ENCODE assay signal across 9 cellular contexts in genomic region chr22:30267382-30268302, GRCh38. TPM values are rescaled to one million over a fixed set of nuclear protein-coding genes. Genes with fewer than 3 reads are reported as not detected.
DNase-seq lines count a peak whose midpoint lies in the region; ATAC-seq and TF ChIP-seq lines count a peak whose summit lies in the region.
"Had no signal": no experiment of that assay in that cellular context is flagged by ENCODE, and none has a peak within 500 bp of the region (broad histone marks: within the 10 kb centered on the region; RNA-seq: fewer than 3 reads in every experiment).

No MANE protein-coding gene starts in this region.

- CTCF ChIA-PET in activated CD4-positive, alpha-beta memory T cell treated with anti-CD3 and anti-CD28 coated beads for 36 hours (lab: Charles Lee), result interaction anchor here (0.5 to 4.2 kb wide), 8 partner anchors 15 to 162 kb away, joined by 3 to 37 read pairs (median 4); partner anchors contain the start of genes CASTOR1 and RNF215

- no peaks in the 10 kb centered on the region for H3K36me3 ChIP-seq in transverse colon
- no peaks in the 10 kb centered on the region for H3K36me3 ChIP-seq in testis (ENCODE audit: low read depth, missing control alignments)

- H3K4me3 Mint-ChIP-seq in activated CD4-positive, alpha-beta memory T cell treated with anti-CD3 and anti-CD28 coated beads for 36 hours, result peak overlapping the region; percentile 86
- H3K4me3 Mint-ChIP-seq in immature natural killer cell, result peak overlapping the region; percentile 92 to 95 (median 93)

- intact Hi-C loops in activated CD4-positive, alpha-beta memory T cell treated with anti-CD3 and anti-CD28 coated beads for 36 hours (cut with micrococcal nuclease), result loop anchor here (1.0 to 10.0 kb wide), 2 partner anchors 80 to 503 kb away; partner anchors contain the start of genes UQCR10 and ZMAT5
- intact Hi-C loops in transverse colon (cut with DNase I; ENCODE audit: low total_unique reads), result loop anchor here (10.0 kb wide), 1 partner anchor 87 kb away; the partner anchor contains the start of genes CCDC157 and SF3A1
- intact Hi-C loops in testis (cut with DNase I; ENCODE audit: low total_unique reads), result loop anchor here (10.0 kb wide), 1 partner anchor 563 kb away; no protein-coding TSS in a partner anchor

- POLR2A ChIA-PET in activated CD4-positive, alpha-beta memory T cell treated with anti-CD3 and anti-CD28 coated beads for 36 hours (lab: Charles Lee), result interaction anchor here (0.7 to 2.2 kb wide), 6 partner anchors 8 to 89 kb away, joined by 3 to 7 read pairs (median 5); partner anchors contain the start of genes CCDC157 and SF3A1

- peaks cover 0 to 12% (median 0%) of the 10 kb centered on the region in 4 donors for H3K4me1 ChIP-seq in transverse colon
- H3K4me1 ChIP-seq in testis, result peaks cover 4% of the 10 kb centered on the region

- H3K27me3 Mint-ChIP-seq in activated CD4-positive, alpha-beta memory T cell treated with anti-CD3 and anti-CD28 coated beads for 36 hours, result no peaks in the 10 kb centered on the region
- peaks cover 9 to 14% (median 12%) of the 10 kb centered on the region in 3 donors for H3K27me3 Mint-ChIP-seq in immature natural killer cell (ENCODE audit: low read depth in 3 of 3)

- in situ Hi-C loops in transverse colon (cut with MboI; ENCODE audit: low pct_ligation_motif_present in 1 of 4, low pct_unique_long_range_greater_than_20kb in 1 of 4, low sequenced_read_pairs in 3 of 4), result loop anchor here in 3 of 4 donors (10.0 kb wide), 3 partner anchors 117 to 163 kb away; partner anchors contain the start of genes RNF215 (in 1 of the 3) and SEC14L2 (in 1 of the 3)

- no peak for TF ChIP-seq EP300 in transverse colon (IDR thresholded peaks at IDR 0.05; ENCODE audit: low read depth)

- WGBS in transverse colon (ENCODE audit: low coverage in 1 of 2), 2 donors, result 40 to 72% methylated on average over 1 to 14 of the region's 14 CpGs
- WGBS in testis, 2 donors, result 86 to 87% methylated on average over 10 to 14 of the region's 14 CpGs

- H3K27me3 ChIP-seq in transverse colon (no peaks in the 10 kb centered on the region), testis (no peaks in the 10 kb centered on the region)

- TF ChIP-seq POLR2A in transverse colon (IDR thresholded peaks at IDR 0.05) (no peak), testis (IDR thresholded peaks at IDR 0.05) (no peak)

- peaks cover 36% of the 10 kb centered on the region for H3K4me1 Mint-ChIP-seq in activated CD4-positive, alpha-beta memory T cell treated with anti-CD3 and anti-CD28 coated beads for 36 hours (ENCODE audit: low read depth)
- H3K4me1 Mint-ChIP-seq in immature natural killer cell, result peaks cover 47 to 52% of the 10 kb centered on the region in 2 donors

- H3K36me3 Mint-ChIP-seq in activated CD4-positive, alpha-beta memory T cell treated with anti-CD3 and anti-CD28 coated beads for 36 hours, result peaks cover 52% of the 10 kb centered on the region
- peaks cover 0 to 3% (median 3%) of the 10 kb centered on the region in 3 donors for H3K36me3 Mint-ChIP-seq in immature natural killer cell

- H3K27ac ChIP-seq in transverse colon, result peak overlapping the region; percentile 61 to 68 (median 66)
- no peak overlapping the region for H3K27ac ChIP-seq in testis

- no peak for TF ChIP-seq CTCF in transverse colon (IDR thresholded peaks at IDR 0.05)
- TF ChIP-seq CTCF in testis (IDR thresholded peaks at IDR 0.05), result no peak

- peak overlapping the region; percentile 97 for H3K27ac Mint-ChIP-seq in activated CD4-positive, alpha-beta memory T cell treated with anti-CD3 and anti-CD28 coated beads for 36 hours
- peak overlapping the region; percentile 96 to 100 (median 99) for H3K27ac Mint-ChIP-seq in immature natural killer cell

- H3K4me3 ChIP-seq in transverse colon (peak overlapping the region in 1 of 4 donors; percentile 38), testis (no peak overlapping the region)

- H3K9me3 ChIP-seq in transverse colon (no peaks in the 10 kb centered on the region), testis (no peaks in the 10 kb centered on the region)

- ATAC-seq in GM21360 (IDR thresholded peaks at IDR 0.05; ENCODE audit: unreplicated experiment), result no peak
- ATAC-seq in GM19328 (IDR thresholded peaks at IDR 0.05; ENCODE audit: unreplicated experiment), result no peak

- no peaks in the 10 kb centered on the region for H3K9me3 Mint-ChIP-seq in activated CD4-positive, alpha-beta memory T cell treated with anti-CD3 and anti-CD28 coated beads for 36 hours
- no peaks in the 10 kb centered on the region for H3K9me3 Mint-ChIP-seq in immature natural killer cell

- DNase-seq in activated gamma-delta T cell treated with Interleukin-2 at 50 U/mL for 16 hours (peak; percentile 32), activated gamma-delta T cell (lab: John Stamatoyannopoulos, UW) (no peak), immature natural killer cell (peak; percentile 54 to 63 (median 56)), transverse colon (no peak), testis (no peak)
- DNase-seq in activated CD4-positive, alpha-beta memory T cell treated with anti-CD3 and anti-CD28 coated beads for 36 hours, result peak; percentile 77
- DNase-seq: NCI-H446 treated with DMSO at 0.1 percent for 48 hours had no signal

RNA-seq across cellular contexts. Expression of gene OSM, which starts 1.0 kb away (rescaled TPM):
- total RNA-seq in activated CD4-positive, alpha-beta memory T cell treated with anti-CD3 and anti-CD28 coated beads for 36 hours, result 10 to 100 TPM; 39.6 to 41.2 TPM
- polyA plus RNA-seq in immature natural killer cell (10 to 100 TPM in 2 of 3 donors, 1 to 10 TPM in 1; 7.5 to 22.3 (median 16.6) TPM), testis (ENCODE audit: insufficient read depth, low read depth, low replicate concordance) (0.69 TPM)
- total RNA-seq in transverse colon (not detected), testis (1 to 10 TPM in 1 of 2 donors, not detected in 1; 1.6 TPM)

RNA-seq across cellular contexts. Expression of gene LIF, which starts 21.1 kb away (rescaled TPM):
- total RNA-seq in activated CD4-positive, alpha-beta memory T cell treated with anti-CD3 and anti-CD28 coated beads for 36 hours, result 100 to 1,000 TPM; 176 to 189 TPM
- polyA plus RNA-seq in immature natural killer cell (1 to 10 TPM in 1 of 3 donors, under 1 TPM in 1, not detected in 1; 0.29 to 1.0 TPM), testis (ENCODE audit: insufficient read depth, low read depth, low replicate concordance) (1.4 TPM)
- total RNA-seq in transverse colon (1 to 10 TPM; 4.0 to 5.2 (median 4.4) TPM), testis (1 to 10 TPM in 1 of 2 donors, under 1 TPM in 1; 0.08 to 1.4 TPM)

RNA-seq across cellular contexts. Expression of gene CASTOR1, which starts 21.7 kb away (rescaled TPM):
- 1 to 10 TPM; 3.6 to 4.0 TPM for total RNA-seq in activated CD4-positive, alpha-beta memory T cell treated with anti-CD3 and anti-CD28 coated beads for 36 hours
- polyA plus RNA-seq in immature natural killer cell (10 to 100 TPM in 2 of 3 donors, 1 to 10 TPM in 1; 9.3 to 16.9 (median 11.8) TPM), testis (ENCODE audit: insufficient read depth, low read depth, low replicate concordance) (32.8 TPM)
- total RNA-seq in transverse colon (1 to 10 TPM in 2 of 4 donors, not detected in 2; 5.6 to 6.8 TPM), testis (10 to 100 TPM; 36.7 to 71.4 TPM)

RNA-seq across cellular contexts. Expression of gene TBC1D10A, which starts 59.1 kb away (rescaled TPM):
- 10 to 100 TPM; 28.9 to 29.0 TPM for total RNA-seq in activated CD4-positive, alpha-beta memory T cell treated with anti-CD3 and anti-CD28 coated beads for 36 hours
- 10 to 100 TPM; 46.2 to 59.9 (median 49.2) TPM for polyA plus RNA-seq in immature natural killer cell
- total RNA-seq in transverse colon, result 10 to 100 TPM; 27.9 to 72.2 (median 45.7) TPM
- total RNA-seq in testis, result 10 to 100 TPM; 48.4 to 79.1 TPM
- polyA plus RNA-seq in testis (ENCODE audit: insufficient read depth, low read depth, low replicate concordance), result 51.0 TPM

Comparison
In these comparisons a context has a peak if more than half of its experiments do, and no peak if none do; other contexts are left out.
1. DNase-seq: peak in activated gamma-delta T cell treated with Interleukin-2 at 50 U/mL for 16 hours (single experiment), activated CD4-positive, alpha-beta memory T cell treated with anti-CD3 and anti-CD28 coated beads for 36 hours (single experiment) and immature natural killer cell (3 of 3); none in activated gamma-delta T cell (single experiment), transverse colon (single experiment) and testis (single experiment).
2. H3K27ac ChIP-seq: peak in transverse colon (4 of 4); none in testis (0 of 2).
3. RNA of gene OSM, which starts 1.0 kb away (total RNA-seq): 39.6 to 41.2 TPM in activated CD4-positive, alpha-beta memory T cell treated with anti-CD3 and anti-CD28 coated beads for 36 hours; 1.6 TPM in testis and not detected in transverse colon; every median in the first group is over 10 times any median in the second.
4. RNA of gene LIF, which starts 21.1 kb away (total RNA-seq): 176 to 189 TPM in activated CD4-positive, alpha-beta memory T cell treated with anti-CD3 and anti-CD28 coated beads for 36 hours; 4.0 to 5.2 TPM in transverse colon and 0.08 to 1.4 TPM in testis; every median in the first group is over 10 times any median in the second.
5. RNA of gene CASTOR1, which starts 21.7 kb away (total RNA-seq): 36.7 to 71.4 TPM in testis; 5.6 to 6.8 TPM in transverse colon and 3.6 to 4.0 TPM in activated CD4-positive, alpha-beta memory T cell treated with anti-CD3 and anti-CD28 coated beads for 36 hours; every median in the first group is over 4 times any median in the second.